ENCODE assay signal across 21 cellular contexts in genomic region chr2:18701981-18702380, GRCh38.
DNase-seq lines count a peak whose midpoint lies in the region; ATAC-seq and TF ChIP-seq lines count a peak whose summit lies in the region.
"Had no signal": no experiment of that assay in that cellular context is flagged by ENCODE, and none has a peak within 500 bp of the region (broad histone marks: within the 10 kb centered on the region; RNA-seq: fewer than 3 reads in every experiment).

No MANE protein-coding gene starts in this region.

- H3K36me3 Mint-ChIP-seq in MCF 10A (ENCODE audit: insufficient read depth, unreplicated experiment), result no peaks in the 10 kb centered on the region
- H3K36me3 Mint-ChIP-seq in activated T-cell treated with anti-CD3 and anti-CD28 coated beads, Interleukin-2, amount 50 U/mL, for 4 hours (ENCODE audit: insufficient read depth), result peaks cover 1% of the 10 kb centered on the region
- H3K36me3 Mint-ChIP-seq: CD8-positive, alpha-beta T cell had no signal

- H3K4me1 ChIP-seq in breast epithelium, result no peaks in the 10 kb centered on the region
- H3K4me1 ChIP-seq: colonic mucosa, left lung, parathyroid adenoma had no signal

- no peak overlapping the region for H3K4me3 Mint-ChIP-seq in MCF 10A (ENCODE audit: unreplicated experiment)
- H3K4me3 Mint-ChIP-seq in activated T-cell treated with anti-CD3 and anti-CD28 coated beads, Interleukin-2, amount 50 U/mL, for 4 hours, result no peak overlapping the region
- H3K4me3 Mint-ChIP-seq: CD8-positive, alpha-beta T cell; stimulated activated naive CD8-positive, alpha-beta T cell treated with anti-CD3 and anti-CD28 coated beads, Interleukin-15, Interleukin-2, amounts not matched to agents 100 ng/mL and 50 ng/mL, for 24 hours had no signal

- intact Hi-C loops in MCF 10A (cut with micrococcal nuclease) (no loop called here), breast epithelium (cut with DNase I; ENCODE audit: low total_unique reads) (no loop called here)

- DNase-seq in MCF 10A (ENCODE audit: unreplicated experiment) (peak; percentile 38), breast epithelium (ENCODE audit: low spot score in 2 of 2) (no peak), astrocyte of the spinal cord (ENCODE audit: low read depth, low spot score) (peak; percentile 78), glomerular visceral epithelial cell (ENCODE audit: extremely low spot score) (peak; percentile 4), stromal cell of bone marrow (ENCODE audit: low read depth) (peak; percentile 61), SHP77 treated with DMSO at 0.1 percent for 48 hours (lab: John Stamatoyannopoulos, UW) (no peak)
- no peak for DNase-seq in activated T-cell treated with anti-CD3 and anti-CD28 coated beads, Interleukin-2, amount 50 U/mL, for 4 hours
- DNase-seq: activated CD4-positive, CD25-positive, alpha-beta regulatory T cell; CD8-positive, alpha-beta T cell; colonic mucosa; erythroblast; hypothalamus; left lung; NK-92 treated with Interleukin-12 subunit alpha and Interleukin-12 subunit beta, amount 100 ng/mL, for 24 hours; SIG-M5; stimulated activated CD4-positive, alpha-beta T cell treated with anti-CD3 and anti-CD28 coated beads, Interleukin-15, amount 100 ng/mL, for 24 hours had no signal

- H3K4me3 ChIP-seq in breast epithelium (no peak overlapping the region), astrocyte of the spinal cord (ENCODE audit: low read depth, low read length) (no peak overlapping the region)
- H3K4me3 ChIP-seq: colonic mucosa, left lung had no signal

- in situ Hi-C loops in astrocyte of the spinal cord (cut with HindIII; ENCODE audit: low sequenced_read_pairs), result no loop called here

- H3K27ac ChIP-seq in breast epithelium, result no peak overlapping the region
- H3K27ac ChIP-seq: 22Rv1, colonic mucosa, left lung, parathyroid adenoma had no signal

- POLR2A ChIA-PET in MCF 10A (lab: Yijun Ruan, JAX), result no interaction called here

- TF ChIP-seq CTCF in MCF 10A (IDR thresholded peaks at IDR 0.05; ENCODE audit: unreplicated experiment), result no peak
- no peak for TF ChIP-seq CTCF in breast epithelium (IDR thresholded peaks at IDR 0.05)
- TF ChIP-seq CTCF in astrocyte of the spinal cord (IDR thresholded peaks at IDR 0.05; ENCODE audit: low read depth, low read length), result no peak

- peaks cover 7% of the 10 kb centered on the region for H3K4me1 Mint-ChIP-seq in MCF 10A (ENCODE audit: insufficient read depth, unreplicated experiment)
- no peaks in the 10 kb centered on the region for H3K4me1 Mint-ChIP-seq in activated T-cell treated with anti-CD3 and anti-CD28 coated beads, Interleukin-2, amount 50 U/mL, for 4 hours (ENCODE audit: low read depth)

- no peaks in the 10 kb centered on the region for H3K36me3 ChIP-seq in breast epithelium
- H3K36me3 ChIP-seq: colonic mucosa, left lung had no signal

- no peak for ATAC-seq in GM18858 (IDR thresholded peaks at IDR 0.05; ENCODE audit: unreplicated experiment)
- no peak for ATAC-seq in activated T-cell treated with anti-CD3 and anti-CD28 coated beads, Interleukin-2, amount 50 U/mL, for 4 hours
- ATAC-seq: CD8-positive, alpha-beta T cell; left lung had no signal

- H3K27me3 ChIP-seq in breast epithelium, result no peaks in the 10 kb centered on the region
- H3K27me3 ChIP-seq: colonic mucosa, left lung had no signal

- no peak for TF ChIP-seq POLR2A in breast epithelium (IDR thresholded peaks at IDR 0.05)

- peaks cover 1% of the 10 kb centered on the region for H3K9me3 Mint-ChIP-seq in MCF 10A (ENCODE audit: unreplicated experiment)
- H3K9me3 Mint-ChIP-seq in activated T-cell treated with anti-CD3 and anti-CD28 coated beads, Interleukin-2, amount 50 U/mL, for 4 hours, result no peaks in the 10 kb centered on the region
- H3K9me3 Mint-ChIP-seq: activated T-helper 2 cell treated with anti-CD3 and anti-CD28 coated beads, Interferon-gamma antibody, Interleukin-2, Interleukin-4, amounts not matched to agents 10 μg/mL and 5 μg/mL and 100 μg/mL, durations not matched to agents 14 hours and 24 hours and 36 hours; CD8-positive, alpha-beta T cell; stimulated activated naive CD8-positive, alpha-beta T cell treated with anti-CD3 and anti-CD28 coated beads, Interleukin-15, Interleukin-2, amounts not matched to agents 100 ng/mL and 50 ng/mL, for 24 hours had no signal

- H3K27ac Mint-ChIP-seq in MCF 10A (ENCODE audit: low read depth, unreplicated experiment), result no peak overlapping the region
- H3K27ac Mint-ChIP-seq: activated T-helper 2 cell treated with anti-CD3 and anti-CD28 coated beads, Interferon-gamma antibody, Interleukin-2, Interleukin-4, amounts not matched to agents 10 μg/mL and 5 μg/mL and 100 μg/mL, durations not matched to agents 14 hours and 24 hours and 36 hours; CD8-positive, alpha-beta T cell; stimulated activated naive CD8-positive, alpha-beta T cell treated with anti-CD3 and anti-CD28 coated beads, Interleukin-15, Interleukin-2, amounts not matched to agents 100 ng/mL and 50 ng/mL, for 24 hours had no signal

- CTCF ChIA-PET in MCF 10A (lab: Yijun Ruan, JAX), result interaction anchor here (1.0 kb wide), 1 partner anchor 181 kb away, joined by 5 read pairs; no protein-coding TSS in a partner anchor

- H3K27me3 Mint-ChIP-seq in MCF 10A (ENCODE audit: insufficient read depth, unreplicated experiment), result no peaks in the 10 kb centered on the region
- H3K27me3 Mint-ChIP-seq in activated T-cell treated with anti-CD3 and anti-CD28 coated beads, Interleukin-2, amount 50 U/mL, for 4 hours (ENCODE audit: low read depth), result no peaks in the 10 kb centered on the region
- H3K27me3 Mint-ChIP-seq: stimulated activated naive CD8-positive, alpha-beta T cell treated with anti-CD3 and anti-CD28 coated beads, Interleukin-15, Interleukin-2, amounts not matched to agents 100 ng/mL and 50 ng/mL, for 24 hours had no signal

- no TSS peak for BruUV-seq in MCF 10A (replicated peaks; lab: Mats Ljungman, UMichigan)

- no peaks in the 10 kb centered on the region for H3K9me3 ChIP-seq in breast epithelium
- H3K9me3 ChIP-seq: colonic mucosa had no signal

Comparison
In these comparisons a context has a peak if more than half of its experiments do, and no peak if none do; other contexts are left out.
1. DNase-seq: peak in MCF 10A (single experiment), astrocyte of the spinal cord (single experiment), glomerular visceral epithelial cell (single experiment) and stromal cell of bone marrow (single experiment); none in breast epithelium (0 of 2), activated T-cell treated with anti-CD3 and anti-CD28 coated beads, Interleukin-2, amount 50 U/mL, for 4 hours (single experiment) and SHP77 treated with DMSO at 0.1 percent for 48 hours (single experiment).